ENCODE assay signal across 19 cellular contexts in the genomic region with DNA sequence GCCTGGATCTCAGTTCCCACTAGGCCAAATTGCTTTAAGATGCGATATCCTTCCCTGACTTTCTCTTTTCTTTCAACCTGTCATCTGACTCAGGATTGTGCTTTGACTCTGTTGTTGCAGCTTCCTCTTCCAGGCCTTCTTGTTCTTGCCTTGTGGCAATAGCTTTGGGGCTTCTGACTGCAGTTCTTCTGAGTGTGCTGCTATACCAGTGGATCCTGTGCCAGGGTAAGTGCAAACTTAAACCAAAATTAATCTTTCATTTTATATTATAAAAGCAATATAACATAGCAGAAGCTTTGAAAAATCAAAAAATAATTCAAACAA. TPM values are rescaled to one million over a fixed set of nuclear protein-coding genes. Genes with fewer than 3 reads are reported as not detected.
DNase-seq lines count a peak whose midpoint lies in the region; ATAC-seq, FAIRE-seq and TF ChIP-seq lines count a peak whose summit lies in the region.
"Had no signal": no experiment of that assay in that cellular context is flagged by ENCODE, and none has a peak within 500 bp of the region (broad histone marks: within the 10 kb centered on the region; RNA-seq: fewer than 3 reads in every experiment).

No MANE protein-coding gene starts in this region.

- CTCF ChIA-PET in CD4-positive, alpha-beta T cell (lab: Charles Lee), result interaction anchor here (1.0 to 2.2 kb wide), 6 partner anchors 32 to 297 kb away, joined by 3 to 8 read pairs (median 4); a partner anchor contains a TSS
- CTCF ChIA-PET in endothelial cell of umbilical vein (lab: Charles Lee), result interaction anchor here (0.7 to 0.9 kb wide), 3 partner anchors 9 to 335 kb away, joined by 3 read pairs; no protein-coding TSS in a partner anchor

- H3K9me1 ChIP-seq in endothelial cell of umbilical vein (replicated peaks; ENCODE audit: control insufficient read depth, extremely low read depth, insufficient read depth, low read length), result no peaks in the 10 kb centered on the region

- no peaks in the 10 kb centered on the region for H3K9me3 ChIP-seq in CD4-positive, alpha-beta T cell (ENCODE audit: control insufficient read depth, low read length)
- no peaks in the 10 kb centered on the region for H3K9me3 ChIP-seq in T-helper 17 cell (ENCODE audit: control insufficient read depth, low read length, poor library complexity, severe bottlenecking)
- H3K9me3 ChIP-seq in endothelial cell of umbilical vein (replicated peaks; ENCODE audit: control insufficient read depth, insufficient read depth, low read length), result no peaks in the 10 kb centered on the region
- H3K9me3 ChIP-seq in sigmoid colon, result no peaks in the 10 kb centered on the region
- H3K9me3 ChIP-seq in GM23248 (ENCODE audit: low read depth), result no peaks in the 10 kb centered on the region

- peak overlapping the region; percentile 71 for H3K27ac Mint-ChIP-seq in CD4-positive, alpha-beta T cell
- peak overlapping the region; percentile 82 for H3K27ac Mint-ChIP-seq in T-helper 17 cell
- H3K27ac Mint-ChIP-seq: progenitor cell of endocrine pancreas, type B pancreatic cell had no signal

- intact Hi-C loops in CD4-positive, alpha-beta T cell (cut with DNase I, micrococcal nuclease), result loop anchor here in 1 of 2 experiments (5.0 kb wide), 1 partner anchor 35 kb away; no protein-coding TSS in a partner anchor
- intact Hi-C loops in endothelial cell of umbilical vein (cut with micrococcal nuclease), result no loop called here
- intact Hi-C loops in sigmoid colon (cut with DNase I), result no loop called here

- H3K4me2 ChIP-seq in endothelial cell of umbilical vein (ENCODE audit: insufficient read depth, low read length) (peak overlapping the region; percentile 60), GM23248 (ENCODE audit: unreplicated experiment) (no peak overlapping the region)
- H3K4me2 ChIP-seq: KMS-11 had no signal

- H3K79me2 ChIP-seq in endothelial cell of umbilical vein (ENCODE audit: control insufficient read depth, insufficient read depth, low read length) (no peaks in the 10 kb centered on the region), GM23248 (ENCODE audit: insufficient read depth) (no peaks in the 10 kb centered on the region)

- dilution Hi-C loops in endothelial cell of umbilical vein (cut with MboI; ENCODE audit: extremely low pct_ligation_motif_present, low sequenced_read_pairs), result no loop called here

- H3K4me1 Mint-ChIP-seq in CD4-positive, alpha-beta T cell (ENCODE audit: low read depth), result peaks cover 81% of the 10 kb centered on the region
- H3K4me1 Mint-ChIP-seq in T-helper 17 cell, result peaks cover 47% of the 10 kb centered on the region

- H3K4me3 Mint-ChIP-seq in CD4-positive, alpha-beta T cell, result peak overlapping the region; percentile 73
- peak overlapping the region; percentile 80 for H3K4me3 Mint-ChIP-seq in T-helper 17 cell
- H3K4me3 Mint-ChIP-seq: type B pancreatic cell had no signal

- peaks cover 12% of the 10 kb centered on the region for H3K36me3 Mint-ChIP-seq in CD4-positive, alpha-beta T cell (ENCODE audit: low read depth)
- H3K36me3 Mint-ChIP-seq in T-helper 17 cell (ENCODE audit: low read depth), result peaks cover 3% of the 10 kb centered on the region
- H3K36me3 Mint-ChIP-seq: type B pancreatic cell had no signal

- no peak for TF ChIP-seq CTCF in CD4-positive, alpha-beta T cell (IDR thresholded peaks at IDR 0.05)
- TF ChIP-seq CTCF in endothelial cell of umbilical vein (IDR thresholded peaks at IDR 0.05; ENCODE audit: extremely low read depth in 1 of 2, insufficient read depth in 1 of 2, low read depth in 1 of 2, low read length in 2 of 2) (no peak), sigmoid colon (IDR thresholded peaks at IDR 0.05) (no peak)

- TF ChIP-seq EP300 in sigmoid colon (IDR thresholded peaks at IDR 0.05), result no peak

- H3K9ac ChIP-seq in endothelial cell of umbilical vein (replicated peaks; ENCODE audit: extremely low read depth, insufficient read depth, low read length), result peak overlapping the region; percentile 4
- no peak overlapping the region for H3K9ac ChIP-seq in GM23248
- H3K9ac ChIP-seq: KMS-11 had no signal

- no TSS peak for BruUV-seq in endothelial cell of umbilical vein (replicated peaks; lab: Mats Ljungman, UMichigan)

- H2AFZ ChIP-seq in endothelial cell of umbilical vein (ENCODE audit: low read depth, low read length) (peak overlapping the region; percentile 48), GM23248 (no peak overlapping the region)

- peak; percentile 3 for DNase-seq in Ammon's horn (ENCODE audit: low spot score)
- no peak for DNase-seq in CD4-positive, alpha-beta T cell
- no peak for DNase-seq in T-helper 17 cell
- no peak for DNase-seq in endothelial cell of umbilical vein (ENCODE audit: low read depth, low spot score)
- no peak for DNase-seq in sigmoid colon
- DNase-seq in NK-92 (lab: John Stamatoyannopoulos, UW; ENCODE audit: unreplicated experiment), result no peak
- DNase-seq in GM23248, result no peak
- DNase-seq: HCEC 1CT, kidney, NCI-H1694, NCI-H524, T1000 had no signal

- TF ChIP-seq POLR2A in endothelial cell of umbilical vein (IDR thresholded peaks at IDR 0.05; ENCODE audit: low read depth, low read length) (no peak), sigmoid colon (IDR thresholded peaks at IDR 0.05) (no peak)

- H3K4me1 ChIP-seq in endothelial cell of umbilical vein (ENCODE audit: control insufficient read depth, extremely low read depth, insufficient read depth, low read length) (peaks cover 59% of the 10 kb centered on the region), sigmoid colon (peaks cover 0 to 8% (median 0%) of the 10 kb centered on the region in 4 donors), GM23248 (ENCODE audit: insufficient read depth) (no peaks in the 10 kb centered on the region)

- POLR2A ChIA-PET in CD4-positive, alpha-beta T cell (lab: Charles Lee), result interaction anchor here (0.8 to 1.9 kb wide), 5 partner anchors 16 to 42 kb away, joined by 3 to 13 read pairs (median 4); a partner anchor contains a TSS
- POLR2A ChIA-PET in endothelial cell of umbilical vein (lab: Charles Lee), result no interaction called here

- no peak overlapping the region for H3K27ac ChIP-seq in CD4-positive, alpha-beta T cell (ENCODE audit: low read depth, low read length)
- no peak overlapping the region for H3K27ac ChIP-seq in endothelial cell of umbilical vein (ENCODE audit: insufficient read depth, low read depth, low read length)
- no peak overlapping the region for H3K27ac ChIP-seq in sigmoid colon
- no peak overlapping the region for H3K27ac ChIP-seq in GM23248
- H3K27ac ChIP-seq: C4-2B, epithelial cell of prostate, KMS-11, RWPE1 had no signal

- H3K27me3 Mint-ChIP-seq in CD4-positive, alpha-beta T cell, result no peaks in the 10 kb centered on the region
- no peaks in the 10 kb centered on the region for H3K27me3 Mint-ChIP-seq in T-helper 17 cell
- H3K27me3 Mint-ChIP-seq: progenitor cell of endocrine pancreas, type B pancreatic cell had no signal

- H3K36me3 ChIP-seq in endothelial cell of umbilical vein (ENCODE audit: control insufficient read depth in 2 of 2, extremely low read depth in 1 of 2, insufficient read depth in 2 of 2, low read length in 2 of 2) (no peaks in the 10 kb centered on the region), sigmoid colon (no peaks in the 10 kb centered on the region), GM23248 (ENCODE audit: low read depth) (no peaks in the 10 kb centered on the region)

- H3K9me3 Mint-ChIP-seq in CD4-positive, alpha-beta T cell, result peaks cover 2% of the 10 kb centered on the region
- H3K9me3 Mint-ChIP-seq: type B pancreatic cell had no signal

- H4K20me1 ChIP-seq in endothelial cell of umbilical vein (replicated peaks; ENCODE audit: control insufficient read depth, extremely low read depth, insufficient read depth, low read length) (no peaks in the 10 kb centered on the region), GM23248 (ENCODE audit: insufficient read depth) (no peaks in the 10 kb centered on the region)

- H3K9me2 ChIP-seq in GM23248 (ENCODE audit: insufficient read depth), result no peaks in the 10 kb centered on the region

- H3F3A ChIP-seq in GM23248 (ENCODE audit: insufficient read depth), result no peaks in the 10 kb centered on the region

- peak; percentile 31 for ATAC-seq in CD4-positive, alpha-beta T cell (ENCODE audit: poor library complexity)
- ATAC-seq in T-helper 17 cell, result peak; percentile 51
- ATAC-seq in HG03095 (IDR thresholded peaks at IDR 0.05; ENCODE audit: unreplicated experiment), result no peak

- FAIRE-seq in endothelial cell of umbilical vein (lab: Jason Lieb, UNC), result no peak
- FAIRE-seq: kidney had no signal

- H3K4me3 ChIP-seq in endothelial cell of umbilical vein (replicated peaks in 1 of 3; ENCODE audit: insufficient read depth in 1 of 3, low read depth in 1 of 3, low read length in 3 of 3), result no peak overlapping the region
- H3K4me3 ChIP-seq in sigmoid colon, result no peak overlapping the region
- H3K4me3 ChIP-seq in GM23248, result no peak overlapping the region

- WGBS in sigmoid colon, 2 donors, result 37 to 71% methylated on average over 1 of the region's 1 CpG
- 42 to 48% methylated on average over 1 of the region's 1 CpG for WGBS in GM23248 (ENCODE audit: low coverage in 1 of 2, low lambda C conversion rate in 2 of 2, missing lambda C conversion rate in 2 of 2), 2 experiments

- in situ Hi-C loops in GM23248 (cut with MboI), result no loop called here

- no peaks in the 10 kb centered on the region for H3K27me3 ChIP-seq in CD4-positive, alpha-beta T cell (ENCODE audit: control insufficient read depth, insufficient read depth, low read length)
- H3K27me3 ChIP-seq in endothelial cell of umbilical vein (ENCODE audit: control insufficient read depth in 2 of 2, insufficient read depth in 2 of 2, low read length in 2 of 2), result no peaks in the 10 kb centered on the region
- no peaks in the 10 kb centered on the region for H3K27me3 ChIP-seq in sigmoid colon
- no peaks in the 10 kb centered on the region for H3K27me3 ChIP-seq in GM23248 (replicated peaks; ENCODE audit: insufficient read depth)

RNA-seq across cellular contexts. Expression of a gene that starts 2.7 kb away (rescaled TPM):
- total RNA-seq in CD4-positive, alpha-beta T cell, result 10 to 100 TPM in 1 of 2 experiments, 1 to 10 TPM in 1; 8.4 to 10.5 TPM
- total RNA-seq in T-helper 17 cell (10 to 100 TPM in 1 of 2 donors, 1 to 10 TPM in 1; 9.9 to 22.2 TPM), endothelial cell of umbilical vein (2.8 and 4.4 TPM in 2 replicates), sigmoid colon (1 to 10 TPM; 1.2 to 4.3 (median 3.0) TPM)
- polyA plus RNA-seq in endothelial cell of umbilical vein (13.1 and 15.9 TPM in 2 replicates), sigmoid colon (1 to 10 TPM in 1 of 3 donors, not detected in 2; 3.5 TPM), GM23248 (2016; fragmentation: Nextera tagmentation; extraction: Ambion mirVana) (1.1 TPM in 1 of 2 replicates, not detected in the other)
- polyA plus RNA-seq in endothelial cell of umbilical vein (2011; cell fraction: cytosol; rRNA removed), result 13.2 and 14.3 TPM in 2 replicates
- 8.7 and 9.6 TPM in 2 replicates for polyA plus RNA-seq in endothelial cell of umbilical vein (2011; cell fraction: nucleus; rRNA removed)
- polyA plus RNA-seq in endothelial cell of umbilical vein (2012), result 3.1 and 3.5 TPM in 2 replicates
- polyA minus RNA-seq in endothelial cell of umbilical vein, result 16.3 and 17.1 TPM in 2 replicates
- 2.2 TPM for polyA minus RNA-seq in endothelial cell of umbilical vein (2011; cell fraction: cytosol; rRNA and poly(A)+ RNA removed)
- polyA minus RNA-seq in endothelial cell of umbilical vein (2011; cell fraction: nucleus; rRNA and poly(A)+ RNA removed), result 21.9 and 29.0 TPM in 2 replicates
- total RNA-seq in GM23248 (2014; rRNA removed; shearing (Covaris generic)), result not detected in 2 replicates

RNA-seq across cellular contexts. Expression of a gene that starts 42.6 kb away (rescaled TPM):
- 10 to 100 TPM; 53.4 to 55.8 TPM for total RNA-seq in CD4-positive, alpha-beta T cell
- total RNA-seq in T-helper 17 cell (100 to 1,000 TPM; 185 to 188 TPM), endothelial cell of umbilical vein (113 and 142 TPM in 2 replicates), sigmoid colon (10 to 100 TPM; 63.1 to 97.0 (median 64.9) TPM)
- polyA plus RNA-seq in endothelial cell of umbilical vein (111 and 124 TPM in 2 replicates), sigmoid colon (10 to 100 TPM; 18.0 to 69.2 (median 47.2) TPM), GM23248 (2016; fragmentation: Nextera tagmentation; extraction: Ambion mirVana) (85.8 and 90.0 TPM in 2 replicates)
- polyA plus RNA-seq in endothelial cell of umbilical vein (2011; cell fraction: cytosol; rRNA removed), result 76.1 and 79.2 TPM in 2 replicates
- 103 and 142 TPM in 2 replicates for polyA plus RNA-seq in endothelial cell of umbilical vein (2011; cell fraction: nucleus; rRNA removed)
- polyA plus RNA-seq in endothelial cell of umbilical vein (2012), result 80.3 and 114 TPM in 2 replicates
- polyA minus RNA-seq in endothelial cell of umbilical vein, result 261 and 281 TPM in 2 replicates
- polyA minus RNA-seq in endothelial cell of umbilical vein (2011; cell fraction: cytosol; rRNA and poly(A)+ RNA removed), result 116 TPM
- 44.9 and 92.8 TPM in 2 replicates for polyA minus RNA-seq in endothelial cell of umbilical vein (2011; cell fraction: nucleus; rRNA and poly(A)+ RNA removed)
- total RNA-seq in GM23248 (2014; rRNA removed; shearing (Covaris generic)), result 84.8 and 87.1 TPM in 2 replicates
